14 cellular contexts compared by ENCODE assay signal in genomic region chr22:37324340-37325023, GRCh38. TPM values are rescaled to one million over a fixed set of nuclear protein-coding genes. Genes with fewer than 3 reads are reported as not detected.
DNase-seq lines count a peak whose midpoint lies in the region; ATAC-seq, FAIRE-seq and TF ChIP-seq lines count a peak whose summit lies in the region.
"Had no signal": no experiment of that assay in that cellular context is flagged by ENCODE, and none has a peak within 500 bp of the region (broad histone marks: within the 10 kb centered on the region; RNA-seq: fewer than 3 reads in every experiment).

No MANE protein-coding gene starts in this region.

- TF ChIP-seq POLR2A in stomach (IDR thresholded peaks at IDR 0.05) (no peak), H54 (IDR thresholded peaks at IDR 0.05; ENCODE audit: low read depth, low read length) (no peak)

- no peaks in the 10 kb centered on the region for H3K36me3 Mint-ChIP-seq in activated naive CD8-positive, alpha-beta T cell
- H3K36me3 Mint-ChIP-seq in activated naive CD8-positive, alpha-beta T cell treated with anti-CD3 and anti-CD28 coated beads for 36 hours: no peaks in the 10 kb centered on the region
- H3K36me3 Mint-ChIP-seq: activated CD4-positive, alpha-beta memory T cell treated with anti-CD3 and anti-CD28 coated beads for 36 hours had no signal

- H3K27me3 Mint-ChIP-seq in activated naive CD8-positive, alpha-beta T cell: peaks cover 11% of the 10 kb centered on the region
- H3K27me3 Mint-ChIP-seq in activated naive CD8-positive, alpha-beta T cell treated with anti-CD3 and anti-CD28 coated beads for 36 hours: peaks cover 49% of the 10 kb centered on the region

- H3K9me3 ChIP-seq in stomach: no peaks in the 10 kb centered on the region
- H3K9me3 ChIP-seq: gastroesophageal sphincter, thoracic aorta had no signal

- TF ChIP-seq CTCF in choroid plexus epithelial cell (conservative IDR thresholded peaks at IDR 0.05; ENCODE audit: low read depth, low read length) (no peak), stomach (IDR thresholded peaks at IDR 0.05) (no peak)

- peaks cover 14 to 45% (median 30%) of the 10 kb centered on the region in 4 donors for H3K4me1 ChIP-seq in stomach

- intact Hi-C loops in left colon (cut with DNase I, micrococcal nuclease) (no loop called here), stomach (cut with DNase I; ENCODE audit: low total_unique reads) (no loop called here)

- H3K4me3 ChIP-seq in choroid plexus epithelial cell (ENCODE audit: low read depth, low read length): peak overlapping the region; percentile 21
- peak overlapping the region; percentile 8 to 40 (median 20) for H3K4me3 ChIP-seq in stomach
- H3K4me3 ChIP-seq: gastroesophageal sphincter, thoracic aorta had no signal

- WGBS in stomach, 5 donors: 6 to 17% (median 8%) methylated on average over 19 to 49 of the region's 49 CpGs

- TF ChIP-seq EP300 in stomach (IDR thresholded peaks at IDR 0.05): no peak

- DNase-seq in activated naive CD8-positive, alpha-beta T cell treated with anti-CD3 and anti-CD28 coated beads for 36 hours: no peak
- DNase-seq in choroid plexus epithelial cell (ENCODE audit: low read depth) (no peak), left colon (no peak), stomach (no peak), AG20443 (ENCODE audit: low spot score) (no peak), H54 (ENCODE audit: insufficient read length, low spot score) (no peak)
- no peak for DNase-seq in activated CD8-positive, alpha-beta memory T cell treated with anti-CD3 and anti-CD28 coated beads for 24 hours
- DNase-seq: activated CD4-positive, alpha-beta memory T cell treated with anti-CD3 and anti-CD28 coated beads for 36 hours; effector memory CD8-positive, alpha-beta T cell; MV-4-11 had no signal

- peak overlapping the region in 1 of 5 donors; percentile 60 for H3K27ac ChIP-seq in stomach
- H3K27ac ChIP-seq: gastroesophageal sphincter, thoracic aorta had no signal

- FAIRE-seq in H54 (lab: Jason Lieb, UNC): no peak

- no peaks in the 10 kb centered on the region for H3K36me3 ChIP-seq in stomach
- H3K36me3 ChIP-seq: gastroesophageal sphincter, thoracic aorta had no signal

- H3K4me3 Mint-ChIP-seq in activated naive CD8-positive, alpha-beta T cell: peak overlapping the region; percentile 20
- no peak overlapping the region for H3K4me3 Mint-ChIP-seq in activated naive CD8-positive, alpha-beta T cell treated with anti-CD3 and anti-CD28 coated beads for 36 hours
- H3K4me3 Mint-ChIP-seq: activated CD4-positive, alpha-beta memory T cell treated with anti-CD3 and anti-CD28 coated beads for 36 hours; effector memory CD8-positive, alpha-beta T cell had no signal

- no peaks in the 10 kb centered on the region for H3K4me1 Mint-ChIP-seq in activated naive CD8-positive, alpha-beta T cell (ENCODE audit: low read depth)
- peaks cover 1% of the 10 kb centered on the region for H3K4me1 Mint-ChIP-seq in activated naive CD8-positive, alpha-beta T cell treated with anti-CD3 and anti-CD28 coated beads for 36 hours

- H3K27me3 ChIP-seq in stomach: peaks cover 0 to 90% (median 28%) of the 10 kb centered on the region in 3 donors

- H3K9me3 Mint-ChIP-seq in activated naive CD8-positive, alpha-beta T cell (ENCODE audit: low read depth): no peaks in the 10 kb centered on the region
- H3K9me3 Mint-ChIP-seq in activated naive CD8-positive, alpha-beta T cell treated with anti-CD3 and anti-CD28 coated beads for 36 hours: no peaks in the 10 kb centered on the region
- H3K9me3 Mint-ChIP-seq: activated CD4-positive, alpha-beta memory T cell treated with anti-CD3 and anti-CD28 coated beads for 36 hours; activated T-helper 2 cell treated with anti-CD3 and anti-CD28 coated beads, Interferon-gamma antibody, Interleukin-2, Interleukin-4, amounts not matched to agents 10 μg/mL and 5 μg/mL and 100 μg/mL, durations not matched to agents 14 hours and 24 hours and 36 hours; effector memory CD8-positive, alpha-beta T cell had no signal

- peak; percentile 30 for ATAC-seq in left colon
- ATAC-seq: effector memory CD8-positive, alpha-beta T cell; gastroesophageal sphincter had no signal

- no peak overlapping the region for H3K27ac Mint-ChIP-seq in activated naive CD8-positive, alpha-beta T cell
- no peak overlapping the region for H3K27ac Mint-ChIP-seq in activated naive CD8-positive, alpha-beta T cell treated with anti-CD3 and anti-CD28 coated beads for 36 hours
- H3K27ac Mint-ChIP-seq: activated CD4-positive, alpha-beta memory T cell treated with anti-CD3 and anti-CD28 coated beads for 36 hours; activated T-helper 2 cell treated with anti-CD3 and anti-CD28 coated beads, Interferon-gamma antibody, Interleukin-2, Interleukin-4, amounts not matched to agents 10 μg/mL and 5 μg/mL and 100 μg/mL, durations not matched to agents 14 hours and 24 hours and 36 hours; effector memory CD8-positive, alpha-beta T cell had no signal

RNA-seq across cellular contexts. Expression of gene CYTH4, which starts 42.2 kb away (rescaled TPM):
- 10 to 100 TPM; 16.6 to 17.3 TPM for total RNA-seq in activated naive CD8-positive, alpha-beta T cell treated with anti-CD3 and anti-CD28 coated beads for 36 hours
- total RNA-seq in left colon (10 to 100 TPM in 1 of 2 donors, 1 to 10 TPM in 1; 2.6 to 10.4 TPM), stomach (10 to 100 TPM in 2 of 5 donors, 1 to 10 TPM in 2, not detected in 1; 4.2 to 77.0 (median 12.5) TPM)
- polyA plus RNA-seq in stomach: 1 to 10 TPM; 1.9 to 6.0 (median 5.0) TPM
